34 cellular contexts compared by ENCODE assay signal in genomic region chr10:132733926-132734325, GRCh38. TPM values are rescaled to one million over a fixed set of nuclear protein-coding genes. Genes with fewer than 3 reads are reported as not detected.
"Had no signal": no experiment of that assay in that cellular context is flagged by ENCODE, and none has a peak within 500 bp of the region (broad histone marks: within the 10 kb centered on the region; RNA-seq: fewer than 3 reads in every experiment).

No MANE protein-coding gene starts in this region.

- H3K36me3 Mint-ChIP-seq: stimulated activated effector memory CD8-positive, alpha-beta T cell treated with anti-CD3 and anti-CD28 coated beads, Interleukin-12 subunit alpha, Interleukin-12 subunit beta, amount 100 ng/mL, for 72 hours had no signal

- H3K27ac ChIP-seq: colonic mucosa, esophagus muscularis mucosa, foreskin keratinocyte, gastroesophageal sphincter, heart left ventricle, lower lobe of right lung, ovary, psoas muscle, sigmoid colon, stomach, thoracic aorta, upper lobe of left lung had no signal

- DNase-seq: colonic mucosa; effector memory CD4-positive, alpha-beta T cell; foreskin keratinocyte; heart left ventricle; hippocampal formation; islet precursor cell; kidney glomerular epithelial cell; left ventricle myocardium superior; lower lobe of right lung; naive thymus-derived CD8-positive, alpha-beta T cell; nephron progenitor cell; occipital lobe; ovary; posterior cingulate gyrus; psoas muscle; right cardiac atrium; sigmoid colon; stimulated activated CD4-positive, alpha-beta T cell treated with anti-CD3 and anti-CD28 coated beads, Interleukin-2, amount 100 ng/mL, for 24 hours; stimulated activated CD4-positive, alpha-beta T cell treated with anti-CD3 and anti-CD28 coated beads, Interleukin-4, amount 100 ng/mL, for 24 hours; stimulated activated naive CD4-positive, alpha-beta T cell treated with Interleukin-2 at 50 U/mL for 16 hours; stomach had no signal

- H3K36me3 ChIP-seq: colonic mucosa, ovary had no signal

- H3K4me3 ChIP-seq: colonic mucosa, esophagus muscularis mucosa, gastroesophageal sphincter, heart left ventricle, lower lobe of right lung, ovary, psoas muscle, sigmoid colon, stomach, thoracic aorta, tibial nerve, upper lobe of left lung had no signal

- H3K4me1 ChIP-seq: colonic mucosa, foreskin keratinocyte, lower lobe of right lung, psoas muscle, sigmoid colon, stomach, upper lobe of left lung had no signal

- H3K9me3 Mint-ChIP-seq: dendritic cell treated with granulocyte-macrophage colony-stimulating factor and Interleukin-4, amounts not matched to agents 40 ng/mL and 50 ng/mL, for 4 days; naive thymus-derived CD8-positive, alpha-beta T cell; nephron progenitor cell; stimulated activated effector memory CD8-positive, alpha-beta T cell treated with anti-CD3 and anti-CD28 coated beads, Interleukin-12 subunit alpha, Interleukin-12 subunit beta, amount 100 ng/mL, for 72 hours had no signal

- H3K4me1 Mint-ChIP-seq: stimulated activated effector memory CD8-positive, alpha-beta T cell treated with anti-CD3 and anti-CD28 coated beads, Interleukin-12 subunit alpha, Interleukin-12 subunit beta, amount 100 ng/mL, for 72 hours had no signal

- H3K9me3 ChIP-seq: colonic mucosa, esophagus muscularis mucosa, gastroesophageal sphincter, heart left ventricle, lower lobe of right lung, ovary, psoas muscle, sigmoid colon, stomach, thoracic aorta, tibial nerve, upper lobe of left lung had no signal

- H3K27ac Mint-ChIP-seq: dendritic cell treated with granulocyte-macrophage colony-stimulating factor and Interleukin-4, amounts not matched to agents 40 ng/mL and 50 ng/mL, for 4 days; naive thymus-derived CD8-positive, alpha-beta T cell; nephron progenitor cell; stimulated activated effector memory CD8-positive, alpha-beta T cell treated with anti-CD3 and anti-CD28 coated beads, Interleukin-12 subunit alpha, Interleukin-12 subunit beta, amount 100 ng/mL, for 72 hours had no signal

- H3K27me3 ChIP-seq: colonic mucosa, esophagus muscularis mucosa, foreskin keratinocyte, gastroesophageal sphincter, heart left ventricle, ovary, sigmoid colon, stomach, tibial nerve, upper lobe of left lung had no signal

- H3K27me3 Mint-ChIP-seq: dendritic cell treated with granulocyte-macrophage colony-stimulating factor and Interleukin-4, amounts not matched to agents 40 ng/mL and 50 ng/mL, for 4 days; naive thymus-derived CD8-positive, alpha-beta T cell had no signal

- H3K4me3 Mint-ChIP-seq: dendritic cell treated with granulocyte-macrophage colony-stimulating factor and Interleukin-4, amounts not matched to agents 40 ng/mL and 50 ng/mL, for 4 days; naive thymus-derived CD8-positive, alpha-beta T cell; nephron progenitor cell; stimulated activated effector memory CD8-positive, alpha-beta T cell treated with anti-CD3 and anti-CD28 coated beads, Interleukin-12 subunit alpha, Interleukin-12 subunit beta, amount 100 ng/mL, for 72 hours had no signal

RNA-seq across cellular contexts. Expression of gene NKX6-2, which starts 52.0 kb away (rescaled TPM):
- total RNA-seq: colonic mucosa; endothelial cell of umbilical vein; esophagus muscularis mucosa; fibroblast of lung; foreskin keratinocyte; gastroesophageal sphincter; heart left ventricle; left ventricle myocardium superior; lower lobe of right lung; mesenteric fat pad; myocyte; naive thymus-derived CD8-positive, alpha-beta T cell; occipital lobe; ovary; psoas muscle; right cardiac atrium; sigmoid colon; skeletal muscle tissue; subcutaneous adipose tissue; upper lobe of left lung had no signal
